Comparison of ENCODE assay signal across 29 cellular contexts in genomic region chr1:228314658-228315483, GRCh38.
A peak's percentile ranks its signal among the peaks of the same experiment; 100 is the strongest.
DNase-seq lines count a peak whose midpoint lies in the region; ATAC-seq, FAIRE-seq and TF ChIP-seq lines count a peak whose summit lies in the region.
"Had no signal": no experiment of that assay in that cellular context is flagged by ENCODE, and none has a peak within 500 bp of the region (broad histone marks: within the 10 kb centered on the region; RNA-seq: fewer than 3 reads in every experiment).

No MANE protein-coding gene starts in this region.

- WGBS in spleen, 5 donors: 83 to 93% (median 90%) methylated on average over 24 to 31 of the region's 31 CpGs

- FAIRE-seq in GM19239 (lab: Jason Lieb, UNC): no peak
- FAIRE-seq: A204.1, D721Med, GM18507, small intestine had no signal

- H3K27ac Mint-ChIP-seq in activated T-cell treated with anti-CD3 and anti-CD28 coated beads, Interleukin-2, amount 50 U/mL, for 24 hours: no peak overlapping the region
- H3K27ac Mint-ChIP-seq in natural killer cell: no peak overlapping the region
- H3K27ac Mint-ChIP-seq: activated B cell treated with CpG ODN at 0.5 μM for 24 hours; activated CD4-positive, alpha-beta memory T cell treated with anti-CD3 and anti-CD28 coated beads, Interleukin-2, amount 10 ng/mL, durations not matched to agents 7 days and 5 days; activated T-helper 1 cell treated with anti-CD3 and anti-CD28 coated beads, Interleukin-12 subunit alpha, Interleukin-12 subunit beta, Interleukin-2, Interleukin-4 antibody, amounts not matched to agents 30 ng/mL and 10 ng/mL and 1 ng/mL, durations not matched to agents 14 hours and 24 hours and 36 hours had no signal

- no peak overlapping the region for H3K4me3 ChIP-seq in spleen
- H3K4me3 ChIP-seq: adrenal gland, BLaER1, cardiac muscle cell, dorsolateral prefrontal cortex, GM23248, SJSA1, vagina had no signal

- H3K27me3 ChIP-seq in spleen (replicated peaks in 1 of 7): no peaks in the 10 kb centered on the region
- H3K27me3 ChIP-seq: adrenal gland, BLaER1, cardiac muscle cell, dorsolateral prefrontal cortex, foreskin keratinocyte, SJSA1, vagina had no signal

- H3K27ac ChIP-seq in spleen: no peak overlapping the region
- H3K27ac ChIP-seq: adrenal gland, BLaER1, cardiac muscle cell, dorsolateral prefrontal cortex, foreskin keratinocyte, GM23248, SJSA1, vagina had no signal

- H3K36me3 Mint-ChIP-seq in activated T-cell treated with anti-CD3 and anti-CD28 coated beads, Interleukin-2, amount 50 U/mL, for 24 hours (ENCODE audit: low read depth): peaks cover 10% of the 10 kb centered on the region
- H3K36me3 Mint-ChIP-seq in natural killer cell: no peaks in the 10 kb centered on the region

- ATAC-seq in natural killer cell (no peak), HG03280 (IDR thresholded peaks at IDR 0.05; ENCODE audit: unreplicated experiment) (no peak)
- ATAC-seq: foreskin keratinocyte had no signal

- H3K4me3 Mint-ChIP-seq in activated T-cell treated with anti-CD3 and anti-CD28 coated beads, Interleukin-2, amount 50 U/mL, for 24 hours: no peak overlapping the region
- H3K4me3 Mint-ChIP-seq in natural killer cell: no peak overlapping the region
- H3K4me3 Mint-ChIP-seq: activated B cell treated with CpG ODN at 0.5 μM for 24 hours; activated CD4-positive, alpha-beta memory T cell treated with anti-CD3 and anti-CD28 coated beads, Interleukin-2, amount 10 ng/mL, durations not matched to agents 7 days and 5 days; activated T-helper 1 cell treated with anti-CD3 and anti-CD28 coated beads, Interleukin-12 subunit alpha, Interleukin-12 subunit beta, Interleukin-2, Interleukin-4 antibody, amounts not matched to agents 30 ng/mL and 10 ng/mL and 1 ng/mL, durations not matched to agents 14 hours and 24 hours and 36 hours had no signal

- TF ChIP-seq CTCF in natural killer cell (IDR thresholded peaks at IDR 0.05) (no peak), spleen (IDR thresholded peaks at IDR 0.05 in 8 of 11, conservative IDR thresholded peaks at IDR 0.05 in 3 of 11) (no peak)

- peaks cover 3% of the 10 kb centered on the region for H3K9me3 Mint-ChIP-seq in activated T-cell treated with anti-CD3 and anti-CD28 coated beads, Interleukin-2, amount 50 U/mL, for 24 hours
- no peaks in the 10 kb centered on the region for H3K9me3 Mint-ChIP-seq in natural killer cell

- TF ChIP-seq POLR2A in spleen (IDR thresholded peaks at IDR 0.05): no peak

- H3K36me3 ChIP-seq in spleen: peaks cover 0 to 46% (median 18%) of the 10 kb centered on the region in 6 donors
- H3K36me3 ChIP-seq: adrenal gland, SJSA1 had no signal

- no peaks in the 10 kb centered on the region for H3K4me1 Mint-ChIP-seq in activated T-cell treated with anti-CD3 and anti-CD28 coated beads, Interleukin-2, amount 50 U/mL, for 24 hours (ENCODE audit: low read depth)
- no peaks in the 10 kb centered on the region for H3K4me1 Mint-ChIP-seq in natural killer cell
- H3K4me1 Mint-ChIP-seq: activated B cell treated with CpG ODN at 0.5 μM for 24 hours; activated CD4-positive, alpha-beta memory T cell treated with anti-CD3 and anti-CD28 coated beads, Interleukin-2, amount 10 ng/mL, durations not matched to agents 7 days and 5 days had no signal

- no peaks in the 10 kb centered on the region for H3K27me3 Mint-ChIP-seq in activated T-cell treated with anti-CD3 and anti-CD28 coated beads, Interleukin-2, amount 50 U/mL, for 24 hours
- H3K27me3 Mint-ChIP-seq in natural killer cell (ENCODE audit: low read depth in 2 of 2): no peaks in the 10 kb centered on the region
- H3K27me3 Mint-ChIP-seq: activated B cell treated with CpG ODN at 0.5 μM for 24 hours; activated CD4-positive, alpha-beta memory T cell treated with anti-CD3 and anti-CD28 coated beads, Interleukin-2, amount 10 ng/mL, durations not matched to agents 7 days and 5 days had no signal

- DNase-seq in activated T-cell treated with anti-CD3 and anti-CD28 coated beads, Interleukin-2, amount 50 U/mL, for 24 hours: peak; percentile 21
- DNase-seq in activated T-cell treated with anti-CD3 and anti-CD28 coated beads for 4 hours: no peak
- peak; percentile 76 for DNase-seq in cardiac septum (ENCODE audit: low spot score)
- peak; percentile 7 for DNase-seq in natural killer cell
- peak; percentile 67 for DNase-seq in spleen
- DNase-seq in GM19239 (ENCODE audit: insufficient read length, low spot score): no peak
- no peak for DNase-seq in activated CD8-positive, alpha-beta memory T cell treated with anti-CD3 and anti-CD28 coated beads, Interleukin-2, amount 50 U/mL, for 4 hours
- DNase-seq: activated B cell treated with CpG ODN at 0.5 μM for 24 hours; activated CD4-positive, alpha-beta memory T cell treated with anti-CD3 and anti-CD28 coated beads, Interleukin-2, amount 10 ng/mL, durations not matched to agents 7 days and 5 days; foreskin keratinocyte; GM23248; kidney glomerular epithelial cell; NCI-H1417 treated with DMSO at 0.1 percent for 48 hours; NCI-H2171; NCI-H526 treated with DMSO at 0.1 percent for 48 hours; nucleus accumbens; small intestine; stimulated activated CD4-positive, alpha-beta T cell treated with anti-CD3 and anti-CD28 coated beads, Interleukin-4, amount 100 ng/mL, for 4 hours had no signal

- intact Hi-C loops in cardiac septum (cut with DNase I): no loop called here
- intact Hi-C loops in natural killer cell (cut with micrococcal nuclease): no loop called here
- intact Hi-C loops in spleen (cut with DNase I; ENCODE audit: low total_unique reads): no loop called here

- peaks cover 0 to 30% (median 18%) of the 10 kb centered on the region in 8 donors for H3K9me3 ChIP-seq in spleen
- H3K9me3 ChIP-seq: adrenal gland, vagina had no signal

- H3K4me1 ChIP-seq in spleen: no peaks in the 10 kb centered on the region
- H3K4me1 ChIP-seq: adrenal gland, BLaER1, foreskin keratinocyte, SJSA1, vagina had no signal

Comparison
In these comparisons a context has a peak if more than half of its experiments do, and no peak if none do; other contexts are left out.
1. DNase-seq: peak in activated T-cell treated with anti-CD3 and anti-CD28 coated beads, Interleukin-2, amount 50 U/mL, for 24 hours (single experiment), cardiac septum (single experiment), natural killer cell (single experiment) and spleen (single experiment); none in activated T-cell treated with anti-CD3 and anti-CD28 coated beads for 4 hours (single experiment), GM19239 (single experiment) and activated CD8-positive, alpha-beta memory T cell treated with anti-CD3 and anti-CD28 coated beads, Interleukin-2, amount 50 U/mL, for 4 hours (single experiment).